ENCODE assay signal across 20 cellular contexts in the genomic region with DNA sequence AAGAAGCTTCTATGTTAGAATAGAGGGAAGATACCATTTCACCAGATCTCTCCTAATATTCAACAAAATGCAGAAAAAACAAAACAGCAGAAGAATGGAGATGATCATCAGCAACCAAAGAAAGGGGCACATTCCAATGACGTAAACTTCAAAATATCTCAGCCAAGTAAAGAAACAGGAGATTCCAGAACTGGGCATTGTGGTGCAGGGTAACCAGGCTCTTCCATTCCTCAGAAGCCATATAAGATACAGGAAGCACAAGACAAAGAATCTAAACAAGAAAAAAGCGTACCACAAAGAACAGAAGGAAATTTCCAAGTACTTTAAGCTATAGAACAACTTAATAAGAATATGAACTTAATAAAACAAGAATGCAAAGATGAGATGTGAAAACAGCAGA.
"Had no signal": no experiment of that assay in that cellular context is flagged by ENCODE, and none has a peak within 500 bp of the region (broad histone marks: within the 10 kb centered on the region; RNA-seq: fewer than 3 reads in every experiment).

No MANE protein-coding gene starts in this region.

- H3K9ac ChIP-seq: neural progenitor cell had no signal

- H3K4me3 ChIP-seq: esophagus squamous epithelium, heart right ventricle, left ventricle myocardium inferior, neural progenitor cell, right atrium auricular region, thyroid gland had no signal

- H3K4me3 Mint-ChIP-seq: activated CD8-positive, alpha-beta memory T cell treated with anti-CD3 and anti-CD28 coated beads, Interleukin-2, amount 10 ng/mL, durations not matched to agents 7 days and 5 days; activated naive CD4-positive, alpha-beta T cell treated with anti-CD3 and anti-CD28 coated beads, Interleukin-2, amount 50 U/mL, for 24 hours; activated T-cell treated with anti-CD3 and anti-CD28 coated beads, Interleukin-2, amount 50 U/mL, for 24 hours; memory B cell; neural progenitor cell; T-helper 2 cell treated with Interferon-gamma antibody and Interleukin-4, amounts not matched to agents 5 μg/mL and 100 μg/mL, for 36 hours had no signal

- H3K27ac ChIP-seq: esophagus squamous epithelium, heart right ventricle, left ventricle myocardium inferior, neural progenitor cell, right atrium auricular region, thyroid gland had no signal

- H3K9me3 ChIP-seq: esophagus squamous epithelium, heart right ventricle, left ventricle myocardium inferior, right atrium auricular region, thyroid gland had no signal

- H3K4me1 ChIP-seq: esophagus squamous epithelium, heart right ventricle, left ventricle myocardium inferior, neural progenitor cell, right atrium auricular region, thyroid gland had no signal

- H3K9me3 Mint-ChIP-seq: activated naive CD4-positive, alpha-beta T cell treated with anti-CD3 and anti-CD28 coated beads, Interleukin-2, amount 50 U/mL, for 24 hours; activated T-cell treated with anti-CD3 and anti-CD28 coated beads, Interleukin-2, amount 50 U/mL, for 24 hours; memory B cell; neural progenitor cell; T-helper 2 cell treated with Interferon-gamma antibody and Interleukin-4, amounts not matched to agents 5 μg/mL and 100 μg/mL, for 36 hours had no signal

- H2AFZ ChIP-seq: neural progenitor cell had no signal

- H3K36me3 ChIP-seq: esophagus squamous epithelium, heart right ventricle, left ventricle myocardium inferior, neural progenitor cell, right atrium auricular region, thyroid gland had no signal

- DNase-seq: activated CD4-positive, alpha-beta T cell treated with anti-CD3 and anti-CD28 coated beads, Interleukin-2, amount 50 U/mL, for 4 hours; activated CD8-positive, alpha-beta memory T cell treated with anti-CD3 and anti-CD28 coated beads, Interleukin-2, amount 10 ng/mL, durations not matched to agents 7 days and 5 days; activated effector memory CD4-positive, alpha-beta T cell treated with Interleukin-2 at 50 U/mL for 16 hours; activated T-cell treated with anti-CD3 and anti-CD28 coated beads, Interleukin-2, amount 50 U/mL, for 24 hours; amygdala; esophagus squamous epithelium; foreskin melanocyte; heart right ventricle; left ventricle myocardium inferior; posterior cingulate gyrus; small intestine; SW 1271; thyroid gland had no signal

- FAIRE-seq: endometrium, keratinocyte had no signal

- H3K4me1 Mint-ChIP-seq: activated CD8-positive, alpha-beta memory T cell treated with anti-CD3 and anti-CD28 coated beads, Interleukin-2, amount 10 ng/mL, durations not matched to agents 7 days and 5 days; activated naive CD4-positive, alpha-beta T cell treated with anti-CD3 and anti-CD28 coated beads, Interleukin-2, amount 50 U/mL, for 24 hours; memory B cell had no signal

- H3K27me3 Mint-ChIP-seq: activated CD8-positive, alpha-beta memory T cell treated with anti-CD3 and anti-CD28 coated beads, Interleukin-2, amount 10 ng/mL, durations not matched to agents 7 days and 5 days; activated naive CD4-positive, alpha-beta T cell treated with anti-CD3 and anti-CD28 coated beads, Interleukin-2, amount 50 U/mL, for 24 hours; memory B cell had no signal

- H3K36me3 Mint-ChIP-seq: activated CD8-positive, alpha-beta memory T cell treated with anti-CD3 and anti-CD28 coated beads, Interleukin-2, amount 10 ng/mL, durations not matched to agents 7 days and 5 days; activated naive CD4-positive, alpha-beta T cell treated with anti-CD3 and anti-CD28 coated beads, Interleukin-2, amount 50 U/mL, for 24 hours; memory B cell; neural progenitor cell had no signal

- H3K27ac Mint-ChIP-seq: activated CD8-positive, alpha-beta memory T cell treated with anti-CD3 and anti-CD28 coated beads, Interleukin-2, amount 10 ng/mL, durations not matched to agents 7 days and 5 days; activated naive CD4-positive, alpha-beta T cell treated with anti-CD3 and anti-CD28 coated beads, Interleukin-2, amount 50 U/mL, for 24 hours; activated T-cell treated with anti-CD3 and anti-CD28 coated beads, Interleukin-2, amount 50 U/mL, for 24 hours; memory B cell; neural progenitor cell; T-helper 2 cell treated with Interferon-gamma antibody and Interleukin-4, amounts not matched to agents 5 μg/mL and 100 μg/mL, for 36 hours had no signal

- H3K4me2 ChIP-seq: neural progenitor cell had no signal

- H3K27me3 ChIP-seq: esophagus squamous epithelium, neural progenitor cell, right atrium auricular region, thyroid gland had no signal
